11 cellular contexts compared by ENCODE assay signal in genomic region chrX:135463937-135464336, GRCh38. TPM values are rescaled to one million over a fixed set of nuclear protein-coding genes. Genes with fewer than 3 reads are reported as not detected.
A peak's percentile ranks its signal among the peaks of the same experiment; 100 is the strongest.
DNase-seq lines count a peak whose midpoint lies in the region; ATAC-seq and TF ChIP-seq lines count a peak whose summit lies in the region.
"Had no signal": no experiment of that assay in that cellular context is flagged by ENCODE, and none has a peak within 500 bp of the region (broad histone marks: within the 10 kb centered on the region; RNA-seq: fewer than 3 reads in every experiment).

No MANE protein-coding gene starts in this region.

- peaks cover 3% of the 10 kb centered on the region for H3K4me1 ChIP-seq in Karpas-422 (ENCODE audit: low read length)
- H3K4me1 ChIP-seq in spleen = no peaks in the 10 kb centered on the region
- H3K4me1 ChIP-seq in aorta (ENCODE audit: control insufficient read depth in 1 of 2, insufficient read depth in 2 of 2, low read length in 2 of 2) = no peaks in the 10 kb centered on the region

- no peak for TF ChIP-seq POLR2A in spleen (IDR thresholded peaks at IDR 0.05)

- H3K9me2 ChIP-seq in Karpas-422 (replicated peaks; ENCODE audit: insufficient read depth, low read length) = no peaks in the 10 kb centered on the region

- TF ChIP-seq CTCF in activated CD8-positive, alpha-beta T cell treated with anti-CD3 and anti-CD28 coated beads for 36 hours (IDR thresholded peaks at IDR 0.05) = no peak
- TF ChIP-seq CTCF in cardiac fibroblast (IDR thresholded peaks at IDR 0.05; ENCODE audit: low read depth, low read length) (peak; percentile 29), spleen (IDR thresholded peaks at IDR 0.05 in 8 of 11, conservative IDR thresholded peaks at IDR 0.05 in 3 of 11) (peak in 8 of 11 experiments; percentile 9 to 49 (median 33))

- H3K9me3 ChIP-seq in Karpas-422 (ENCODE audit: low read length) = no peaks in the 10 kb centered on the region
- no peaks in the 10 kb centered on the region for H3K9me3 ChIP-seq in spleen
- H3K9me3 ChIP-seq in aorta (ENCODE audit: control insufficient read depth, low read length) = no peaks in the 10 kb centered on the region

- peaks cover 16% of the 10 kb centered on the region for H3K27me3 Mint-ChIP-seq in activated CD8-positive, alpha-beta T cell treated with anti-CD3 and anti-CD28 coated beads, Interleukin-2, amount 10 ng/mL, durations not matched to agents 7 days and 5 days (ENCODE audit: low read depth)
- no peaks in the 10 kb centered on the region for H3K27me3 Mint-ChIP-seq in activated CD8-positive, alpha-beta T cell treated with anti-CD3 and anti-CD28 coated beads for 36 hours

- H3K27ac Mint-ChIP-seq in activated CD8-positive, alpha-beta T cell treated with anti-CD3 and anti-CD28 coated beads, Interleukin-2, amount 10 ng/mL, durations not matched to agents 7 days and 5 days = no peak overlapping the region
- no peak overlapping the region for H3K27ac Mint-ChIP-seq in activated CD8-positive, alpha-beta T cell treated with anti-CD3 and anti-CD28 coated beads for 36 hours
- H3K27ac Mint-ChIP-seq: IgD-negative memory B cell; naive thymus-derived CD4-positive, alpha-beta T cell had no signal

- H4K20me1 ChIP-seq in Karpas-422 (ENCODE audit: insufficient read depth, low read depth, low read length) = no peaks in the 10 kb centered on the region

- 65 to 92% (median 83%) methylated on average over 2 of the region's 2 CpGs for WGBS in spleen, 5 donors
- 69 to 72% methylated on average over 2 of the region's 2 CpGs for WGBS in aorta, 2 donors

- H3K27me3 ChIP-seq in Karpas-422 (ENCODE audit: low read length) (no peaks in the 10 kb centered on the region), spleen (replicated peaks in 1 of 7) (peaks cover 0 to 12% (median 0%) of the 10 kb centered on the region in 7 donors), aorta (ENCODE audit: control insufficient read depth in 1 of 2, insufficient read depth in 2 of 2, low read length in 1 of 2) (no peaks in the 10 kb centered on the region)

- H3K79me2 ChIP-seq in Karpas-422 (ENCODE audit: low read length) = no peaks in the 10 kb centered on the region

- no peaks in the 10 kb centered on the region for H3K9me3 Mint-ChIP-seq in activated CD8-positive, alpha-beta T cell treated with anti-CD3 and anti-CD28 coated beads, Interleukin-2, amount 10 ng/mL, durations not matched to agents 7 days and 5 days (ENCODE audit: insufficient read depth)
- H3K9me3 Mint-ChIP-seq in activated CD8-positive, alpha-beta T cell treated with anti-CD3 and anti-CD28 coated beads for 36 hours = no peaks in the 10 kb centered on the region
- H3K9me3 Mint-ChIP-seq: activated T-cell treated with anti-CD3 and anti-CD28 coated beads, Interleukin-2, amount 50 U/mL, for 4 hours; naive thymus-derived CD4-positive, alpha-beta T cell had no signal

- POLR2A ChIA-PET in activated CD8-positive, alpha-beta T cell treated with anti-CD3 and anti-CD28 coated beads, Interleukin-2, amount 10 ng/mL, durations not matched to agents 7 days and 5 days (lab: Charles Lee) = no interaction called here
- POLR2A ChIA-PET in activated CD8-positive, alpha-beta T cell treated with anti-CD3 and anti-CD28 coated beads for 36 hours (lab: Charles Lee) = no interaction called here

- DNase-seq in activated CD8-positive, alpha-beta T cell treated with anti-CD3 and anti-CD28 coated beads, Interleukin-2, amount 10 ng/mL, durations not matched to agents 7 days and 5 days = peak; percentile 22
- DNase-seq in activated CD8-positive, alpha-beta T cell treated with anti-CD3 and anti-CD28 coated beads for 36 hours = no peak
- DNase-seq in Karpas-422 (peak; percentile 72), cardiac fibroblast (ENCODE audit: low read depth in 2 of 2) (peak; percentile 7 to 25), spleen (no peak), aorta (no peak)
- DNase-seq in stimulated activated CD4-positive, alpha-beta T cell treated with anti-CD3 and anti-CD28 coated beads, Interleukin-2, amount 100 ng/mL, for 24 hours = no peak
- DNase-seq: activated T-cell treated with anti-CD3 and anti-CD28 coated beads, Interleukin-2, amount 50 U/mL, for 4 hours had no signal

- H3K9ac ChIP-seq in Karpas-422 (ENCODE audit: low read length) = no peak overlapping the region

- H3K4me3 ChIP-seq in Karpas-422 (ENCODE audit: low read length) = no peak overlapping the region
- no peak overlapping the region for H3K4me3 ChIP-seq in cardiac fibroblast (replicated peaks in 1 of 2; ENCODE audit: low read depth in 2 of 2, low read length in 2 of 2)
- no peak overlapping the region for H3K4me3 ChIP-seq in spleen
- no peak overlapping the region for H3K4me3 ChIP-seq in aorta (ENCODE audit: low read length in 2 of 2)

- no peak for ATAC-seq in activated CD8-positive, alpha-beta T cell treated with anti-CD3 and anti-CD28 coated beads, Interleukin-2, amount 10 ng/mL, durations not matched to agents 7 days and 5 days
- no peak for ATAC-seq in activated CD8-positive, alpha-beta T cell treated with anti-CD3 and anti-CD28 coated beads for 36 hours
- ATAC-seq in GM19467 (IDR thresholded peaks at IDR 0.05; ENCODE audit: unreplicated experiment) = no peak
- no peak for ATAC-seq in aorta (ENCODE audit: low FRiP score)
- ATAC-seq: activated T-cell treated with anti-CD3 and anti-CD28 coated beads, Interleukin-2, amount 50 U/mL, for 4 hours; naive thymus-derived CD4-positive, alpha-beta T cell had no signal

- peaks cover 2% of the 10 kb centered on the region for H3K4me1 Mint-ChIP-seq in activated CD8-positive, alpha-beta T cell treated with anti-CD3 and anti-CD28 coated beads, Interleukin-2, amount 10 ng/mL, durations not matched to agents 7 days and 5 days (ENCODE audit: low read depth)
- H3K4me1 Mint-ChIP-seq in activated CD8-positive, alpha-beta T cell treated with anti-CD3 and anti-CD28 coated beads for 36 hours (ENCODE audit: low read depth) = no peaks in the 10 kb centered on the region
- H3K4me1 Mint-ChIP-seq: naive thymus-derived CD4-positive, alpha-beta T cell had no signal

- no peak overlapping the region for H3K4me3 Mint-ChIP-seq in activated CD8-positive, alpha-beta T cell treated with anti-CD3 and anti-CD28 coated beads, Interleukin-2, amount 10 ng/mL, durations not matched to agents 7 days and 5 days
- no peak overlapping the region for H3K4me3 Mint-ChIP-seq in activated CD8-positive, alpha-beta T cell treated with anti-CD3 and anti-CD28 coated beads for 36 hours
- H3K4me3 Mint-ChIP-seq: activated T-cell treated with anti-CD3 and anti-CD28 coated beads, Interleukin-2, amount 50 U/mL, for 4 hours; IgD-negative memory B cell; naive thymus-derived CD4-positive, alpha-beta T cell had no signal

- H3K4me2 ChIP-seq in Karpas-422 (ENCODE audit: low read depth, low read length, poor library complexity, severe bottlenecking) = no peak overlapping the region

- no peak overlapping the region for H2AFZ ChIP-seq in Karpas-422 (ENCODE audit: low read length)

- H3K36me3 ChIP-seq in Karpas-422 (ENCODE audit: insufficient read depth, low read length) (no peaks in the 10 kb centered on the region), spleen (no peaks in the 10 kb centered on the region), aorta (ENCODE audit: control insufficient read depth in 1 of 2, insufficient read depth in 2 of 2, low read length in 1 of 2) (no peaks in the 10 kb centered on the region)

- H3K36me3 Mint-ChIP-seq in activated CD8-positive, alpha-beta T cell treated with anti-CD3 and anti-CD28 coated beads, Interleukin-2, amount 10 ng/mL, durations not matched to agents 7 days and 5 days (ENCODE audit: low read depth) = no peaks in the 10 kb centered on the region
- no peaks in the 10 kb centered on the region for H3K36me3 Mint-ChIP-seq in activated CD8-positive, alpha-beta T cell treated with anti-CD3 and anti-CD28 coated beads for 36 hours (ENCODE audit: low read depth)
- H3K36me3 Mint-ChIP-seq: naive thymus-derived CD4-positive, alpha-beta T cell had no signal

- CTCF ChIA-PET in activated CD8-positive, alpha-beta T cell treated with anti-CD3 and anti-CD28 coated beads, Interleukin-2, amount 10 ng/mL, durations not matched to agents 7 days and 5 days (lab: Charles Lee) = interaction anchor here (0.6 to 1.7 kb wide), 10 partner anchors 8 to 168 kb away, joined by 3 to 6 read pairs (median 3); no protein-coding TSS in a partner anchor
- CTCF ChIA-PET in activated CD8-positive, alpha-beta T cell treated with anti-CD3 and anti-CD28 coated beads for 36 hours (lab: Charles Lee) = interaction anchor here (1.0 to 1.3 kb wide), 3 partner anchors 10 to 27 kb away, joined by 3 to 4 read pairs (median 3); no protein-coding TSS in a partner anchor

- H3K27ac ChIP-seq in Karpas-422 (ENCODE audit: low read length) (no peak overlapping the region), spleen (no peak overlapping the region), aorta (ENCODE audit: low read depth in 1 of 2, low read length in 2 of 2) (no peak overlapping the region)

- intact Hi-C loops in activated CD8-positive, alpha-beta T cell treated with anti-CD3 and anti-CD28 coated beads for 36 hours (cut with micrococcal nuclease) = no loop called here
- intact Hi-C loops in spleen (cut with DNase I; ENCODE audit: low total_unique reads) = no loop called here
- intact Hi-C loops in aorta (cut with DNase I) = no loop called here

RNA-seq across cellular contexts. Expression of gene SMIM10L2A, which starts 42.2 kb away (rescaled TPM):
- under 1 TPM; 0.58 to 0.65 TPM for total RNA-seq in activated CD8-positive, alpha-beta T cell treated with anti-CD3 and anti-CD28 coated beads, Interleukin-2, amount 10 ng/mL, durations not matched to agents 7 days and 5 days
- total RNA-seq in activated CD8-positive, alpha-beta T cell treated with anti-CD3 and anti-CD28 coated beads for 36 hours = under 1 TPM; 0.22 to 0.23 TPM
- total RNA-seq in Karpas-422 (2014; rRNA removed; shearing (Covaris generic); ENCODE audit: low replicate concordance) = 0.11 and 0.79 TPM in 2 replicates
- 1 to 10 TPM; 1.7 to 7.7 (median 4.7) TPM for total RNA-seq in spleen
- polyA plus RNA-seq in spleen = 1 to 10 TPM in 1 of 3 donors, under 1 TPM in 2; 0.50 to 2.5 (median 0.52) TPM
- total RNA-seq in aorta = 1 to 10 TPM in 1 of 2 donors, under 1 TPM in 1; 0.42 to 1.0 TPM
- polyA plus RNA-seq in aorta = under 1 TPM in 1 of 2 donors, not detected in 1; 0.41 TPM

RNA-seq across cellular contexts. Expression of gene INTS6L, which starts 56.5 kb away (rescaled TPM):
- total RNA-seq in activated CD8-positive, alpha-beta T cell treated with anti-CD3 and anti-CD28 coated beads, Interleukin-2, amount 10 ng/mL, durations not matched to agents 7 days and 5 days = 10 to 100 TPM; 24.4 to 24.9 TPM
- 10 to 100 TPM; 19.9 to 21.0 TPM for total RNA-seq in activated CD8-positive, alpha-beta T cell treated with anti-CD3 and anti-CD28 coated beads for 36 hours
- 17.7 and 31.1 TPM in 2 replicates for total RNA-seq in Karpas-422 (2014; rRNA removed; shearing (Covaris generic); ENCODE audit: low replicate concordance)
- 10 to 100 TPM; 17.8 to 36.0 (median 19.2) TPM for total RNA-seq in spleen
- polyA plus RNA-seq in spleen = 10 to 100 TPM; 17.5 to 35.6 (median 20.7) TPM
- 10 to 100 TPM; 10.3 to 15.6 TPM for total RNA-seq in aorta
- 10 to 100 TPM in 1 of 2 donors, 1 to 10 TPM in 1; 1.4 to 15.2 TPM for polyA plus RNA-seq in aorta

Comparison
In these comparisons a context has a peak if more than half of its experiments do, and no peak if none do; other contexts are left out.
1. DNase-seq: peak in activated CD8-positive, alpha-beta T cell treated with anti-CD3 and anti-CD28 coated beads, Interleukin-2, amount 10 ng/mL, durations not matched to agents 7 days and 5 days (single experiment), Karpas-422 (single experiment) and cardiac fibroblast (2 of 2); none in activated CD8-positive, alpha-beta T cell treated with anti-CD3 and anti-CD28 coated beads for 36 hours (single experiment), spleen (single experiment), stimulated activated CD4-positive, alpha-beta T cell treated with anti-CD3 and anti-CD28 coated beads, Interleukin-2, amount 100 ng/mL, for 24 hours (0 of 2) and aorta (0 of 2).